ENCODE assay signal across 30 cellular contexts in genomic region chr6:40320441-40320840, GRCh38.
"Had no signal": no experiment of that assay in that cellular context is flagged by ENCODE, and none has a peak within 500 bp of the region (broad histone marks: within the 10 kb centered on the region; RNA-seq: fewer than 3 reads in every experiment).

No MANE protein-coding gene starts in this region.

- H3K27ac Mint-ChIP-seq: activated B cell treated with CpG ODN at 0.5 μM for 24 hours; activated CD4-positive, alpha-beta memory T cell treated with anti-CD3 and anti-CD28 coated beads for 36 hours; activated CD4-positive, alpha-beta T cell treated with anti-CD3 and anti-CD28 coated beads, Interleukin-2, amount 10 ng/mL, durations not matched to agents 24 days and 14 days; activated CD8-positive, alpha-beta T cell treated with anti-CD3 and anti-CD28 coated beads for 36 hours; activated naive CD4-positive, alpha-beta T cell treated with anti-CD3 and anti-CD28 coated beads, Interleukin-2, amount 10 ng/mL, durations not matched to agents 7 days and 5 days; activated naive CD8-positive, alpha-beta T cell; activated naive CD8-positive, alpha-beta T cell treated with anti-CD3 and anti-CD28 coated beads, Interleukin-2, amount 50 U/mL, for 24 hours; activated T-cell treated with anti-CD3 and anti-CD28 coated beads, Interleukin-2, amount 50 U/mL, for 72 hours; activated T-helper 1 cell treated with anti-CD3 and anti-CD28 coated beads, Interleukin-12 subunit alpha, Interleukin-12 subunit beta, Interleukin-2, Interleukin-4 antibody, amounts not matched to agents 30 ng/mL and 10 ng/mL and 1 ng/mL, durations not matched to agents 14 hours and 24 hours and 36 hours; activated T-helper 17 cell treated with anti-CD3 and anti-CD28 coated beads, Interleukin-2, amount 50 U/mL, for 72 hours; brain; T-helper 1 cell treated with Interleukin-12 subunit alpha and Interleukin-12 subunit beta and Interleukin-4 antibody, amounts not matched to agents 30 μg/mL and 1 μg/mL, for 36 hours; T-helper 2 cell treated with Interferon-gamma antibody and Interleukin-4, amounts not matched to agents 5 μg/mL and 100 μg/mL, for 36 hours had no signal

- DNase-seq: activated B cell treated with CpG ODN at 0.5 μM for 24 hours; activated CD4-positive, alpha-beta memory T cell treated with anti-CD3 and anti-CD28 coated beads for 36 hours; activated CD4-positive, alpha-beta T cell treated with anti-CD3 and anti-CD28 coated beads for 4 hours; activated CD4-positive, alpha-beta T cell treated with anti-CD3 and anti-CD28 coated beads, Interleukin-2, amount 10 ng/mL, durations not matched to agents 24 days and 14 days; activated CD4-positive, alpha-beta T cell treated with anti-CD3 and anti-CD28 coated beads, Interleukin-2, amount 50 U/mL, for 1 hour; activated CD4-positive, alpha-beta T cell treated with anti-CD3 and anti-CD28 coated beads, Interleukin-2, amount 50 U/mL, for 4 hours; activated CD4-positive, CD25-positive, alpha-beta regulatory T cell treated with anti-CD3 and anti-CD28 coated beads, Interleukin-2, amount 50 U/mL, for 72 hours; activated CD8-positive, alpha-beta memory T cell treated with anti-CD3 and anti-CD28 coated beads, Interleukin-2, amount 50 U/mL, for 4 hours; activated CD8-positive, alpha-beta T cell treated with anti-CD3 and anti-CD28 coated beads for 36 hours; activated effector memory CD4-positive, alpha-beta T cell treated with anti-CD3 and anti-CD28 coated beads, Interleukin-2, amount 50 U/mL, for 16 hours; activated naive CD4-positive, alpha-beta T cell treated with anti-CD3 and anti-CD28 coated beads, Interleukin-2, amount 10 ng/mL, durations not matched to agents 7 days and 5 days; activated naive CD4-positive, alpha-beta T cell treated with Interleukin-2 at 50 U/mL for 16 hours; activated naive CD8-positive, alpha-beta T cell treated with anti-CD3 and anti-CD28 coated beads, Interleukin-2, amount 50 U/mL, for 24 hours; activated T-cell treated with anti-CD3 and anti-CD28 coated beads for 4 hours; activated T-cell treated with anti-CD3 and anti-CD28 coated beads, Interleukin-2, amount 50 U/mL, for 1 hour; activated T-cell treated with anti-CD3 and anti-CD28 coated beads, Interleukin-2, amount 50 U/mL, for 4 hours; activated T-cell treated with anti-CD3 and anti-CD28 coated beads, Interleukin-2, amount 50 U/mL, for 72 hours; caudate nucleus; cerebellar nuclear complex; SW 1271; T-helper 1 cell; T-helper 2 cell; T-helper 9 cell had no signal

- H3K4me3 Mint-ChIP-seq: activated B cell treated with CpG ODN at 0.5 μM for 24 hours; activated CD4-positive, alpha-beta memory T cell treated with anti-CD3 and anti-CD28 coated beads for 36 hours; activated CD4-positive, alpha-beta T cell treated with anti-CD3 and anti-CD28 coated beads, Interleukin-2, amount 10 ng/mL, durations not matched to agents 24 days and 14 days; activated CD8-positive, alpha-beta T cell treated with anti-CD3 and anti-CD28 coated beads for 36 hours; activated naive CD4-positive, alpha-beta T cell treated with anti-CD3 and anti-CD28 coated beads, Interleukin-2, amount 10 ng/mL, durations not matched to agents 7 days and 5 days; activated naive CD8-positive, alpha-beta T cell; activated naive CD8-positive, alpha-beta T cell treated with anti-CD3 and anti-CD28 coated beads, Interleukin-2, amount 50 U/mL, for 24 hours; activated T-cell treated with anti-CD3 and anti-CD28 coated beads, Interleukin-2, amount 50 U/mL, for 4 hours; activated T-cell treated with anti-CD3 and anti-CD28 coated beads, Interleukin-2, amount 50 U/mL, for 72 hours; activated T-helper 1 cell treated with anti-CD3 and anti-CD28 coated beads, Interleukin-12 subunit alpha, Interleukin-12 subunit beta, Interleukin-2, Interleukin-4 antibody, amounts not matched to agents 30 ng/mL and 10 ng/mL and 1 ng/mL, durations not matched to agents 14 hours and 24 hours and 36 hours; activated T-helper 17 cell treated with anti-CD3 and anti-CD28 coated beads, Interleukin-2, amount 50 U/mL, for 72 hours; brain; central memory CD8-positive, alpha-beta T cell; T-helper 1 cell treated with Interleukin-12 subunit alpha and Interleukin-12 subunit beta and Interleukin-4 antibody, amounts not matched to agents 30 μg/mL and 1 μg/mL, for 36 hours; T-helper 2 cell treated with Interferon-gamma antibody and Interleukin-4, amounts not matched to agents 5 μg/mL and 100 μg/mL, for 36 hours had no signal

- H3K4me1 Mint-ChIP-seq: activated B cell treated with CpG ODN at 0.5 μM for 24 hours; activated naive CD4-positive, alpha-beta T cell treated with anti-CD3 and anti-CD28 coated beads, Interleukin-2, amount 10 ng/mL, durations not matched to agents 7 days and 5 days; activated naive CD8-positive, alpha-beta T cell treated with anti-CD3 and anti-CD28 coated beads, Interleukin-2, amount 50 U/mL, for 24 hours; activated T-helper 17 cell treated with anti-CD3 and anti-CD28 coated beads, Interleukin-2, amount 50 U/mL, for 72 hours; central memory CD8-positive, alpha-beta T cell had no signal

- H3K36me3 Mint-ChIP-seq: activated CD4-positive, alpha-beta memory T cell treated with anti-CD3 and anti-CD28 coated beads for 36 hours; activated naive CD4-positive, alpha-beta T cell treated with anti-CD3 and anti-CD28 coated beads, Interleukin-2, amount 10 ng/mL, durations not matched to agents 7 days and 5 days; brain had no signal

- H3K9me3 Mint-ChIP-seq: activated naive CD4-positive, alpha-beta T cell treated with anti-CD3 and anti-CD28 coated beads, Interleukin-2, amount 10 ng/mL, durations not matched to agents 7 days and 5 days; activated T-cell treated with anti-CD3 and anti-CD28 coated beads, Interleukin-2, amount 50 U/mL, for 4 hours; activated T-helper 17 cell treated with anti-CD3 and anti-CD28 coated beads, Interleukin-2, amount 50 U/mL, for 72 hours; central memory CD8-positive, alpha-beta T cell; T-helper 2 cell treated with Interferon-gamma antibody and Interleukin-4, amounts not matched to agents 5 μg/mL and 100 μg/mL, for 36 hours had no signal

- ATAC-seq: activated CD8-positive, alpha-beta T cell treated with anti-CD3 and anti-CD28 coated beads for 36 hours; activated naive CD8-positive, alpha-beta T cell treated with anti-CD3 and anti-CD28 coated beads, Interleukin-2, amount 50 U/mL, for 24 hours; activated T-cell treated with anti-CD3 and anti-CD28 coated beads, Interleukin-2, amount 50 U/mL, for 4 hours; activated T-cell treated with anti-CD3 and anti-CD28 coated beads, Interleukin-2, amount 50 U/mL, for 72 hours; activated T-helper 17 cell treated with anti-CD3 and anti-CD28 coated beads, Interleukin-2, amount 50 U/mL, for 72 hours had no signal
